ENCODE assay signal across 9 cellular contexts in genomic region chr17:74987909-74988711, GRCh38. TPM values are rescaled to one million over a fixed set of nuclear protein-coding genes. Genes with fewer than 3 reads are reported as not detected.
DNase-seq lines count a peak whose midpoint lies in the region; ATAC-seq and TF ChIP-seq lines count a peak whose summit lies in the region.
"Had no signal": no experiment of that assay in that cellular context is flagged by ENCODE, and none has a peak within 500 bp of the region (broad histone marks: within the 10 kb centered on the region; RNA-seq: fewer than 3 reads in every experiment).

No MANE protein-coding gene starts in this region.

- H3K4me3 Mint-ChIP-seq in activated B cell treated with CpG ODN at 0.5 μM for 24 hours (peak overlapping the region; percentile 71), mesothelial cell of epicardium (peak overlapping the region; percentile 85)

- H3K36me3 Mint-ChIP-seq in activated B cell treated with CpG ODN at 0.5 μM for 24 hours (ENCODE audit: low read depth): no peaks in the 10 kb centered on the region
- no peaks in the 10 kb centered on the region for H3K36me3 Mint-ChIP-seq in mesothelial cell of epicardium

- H3K4me1 Mint-ChIP-seq in activated B cell treated with CpG ODN at 0.5 μM for 24 hours (peaks cover 12% of the 10 kb centered on the region), mesothelial cell of epicardium (peaks cover 31% of the 10 kb centered on the region)

- H3K9me3 Mint-ChIP-seq in activated B cell treated with CpG ODN at 0.5 μM for 24 hours: no peaks in the 10 kb centered on the region
- H3K9me3 Mint-ChIP-seq in mesothelial cell of epicardium: no peaks in the 10 kb centered on the region

- in situ Hi-C loops in KBM-7 (cut with MboI; ENCODE audit: low pct_unique_long_range_greater_than_20kb, low sequenced_read_pairs): no loop called here

- CTCF ChIA-PET in activated B cell treated with CpG ODN at 0.5 μM for 24 hours (lab: Charles Lee): interaction anchor here (0.7 to 2.0 kb wide), 7 partner anchors 9 to 193 kb away, joined by 3 to 9 read pairs (median 3); partner anchors contain the start of genes HID1, MRPL58 and NT5C

- ATAC-seq in GM21528 (IDR thresholded peaks at IDR 0.05; ENCODE audit: low FRiP score, unreplicated experiment) (peak; percentile 39), activated B cell treated with CpG ODN at 0.5 μM for 24 hours (ENCODE audit: low read depth) (peak; percentile 46)

- intact Hi-C loops in activated B cell treated with CpG ODN at 0.5 μM for 24 hours (cut with micrococcal nuclease): loop anchor here (1.0 to 2.0 kb wide), 4 partner anchors 16 to 59 kb away; partner anchors contain the start of genes ATP5PD, HID1, KCTD2 and MRPL58

- no peaks in the 10 kb centered on the region for H3K27me3 ChIP-seq in suprapubic skin

- TF ChIP-seq POLR2A in erythroblast (IDR thresholded peaks at IDR 0.05; ENCODE audit: low read length): no peak
- peak in 1 of 2 donors; percentile 58 for TF ChIP-seq POLR2A in suprapubic skin (IDR thresholded peaks at IDR 0.05)

- peaks cover 4% of the 10 kb centered on the region for H3K27me3 Mint-ChIP-seq in activated B cell treated with CpG ODN at 0.5 μM for 24 hours
- H3K27me3 Mint-ChIP-seq in mesothelial cell of epicardium (ENCODE audit: low read depth): no peaks in the 10 kb centered on the region

- POLR2A ChIA-PET in activated B cell treated with CpG ODN at 0.5 μM for 24 hours (lab: Charles Lee): interaction anchor here (0.8 to 2.9 kb wide), 3 partner anchors 24 to 301 kb away, joined by 3 to 23 read pairs (median 3); partner anchors contain the start of genes MRPL58 and SLC25A19

- 2% methylated on average over 31 of the region's 76 CpGs for WGBS in suprapubic skin

- no peak for TF ChIP-seq CTCF in activated B cell treated with CpG ODN at 0.5 μM for 24 hours (IDR thresholded peaks at IDR 0.05)
- TF ChIP-seq CTCF in mesothelial cell of epicardium (IDR thresholded peaks at IDR 0.05; ENCODE audit: unreplicated experiment): no peak
- TF ChIP-seq CTCF in suprapubic skin (IDR thresholded peaks at IDR 0.05): peak in 1 of 2 donors; percentile 32

- H3K36me3 ChIP-seq in suprapubic skin: no peaks in the 10 kb centered on the region

- TF ChIP-seq EP300 in suprapubic skin (IDR thresholded peaks at IDR 0.05): no peak

- peaks cover 47% of the 10 kb centered on the region for H3K4me1 ChIP-seq in suprapubic skin

- H3K27ac ChIP-seq in suprapubic skin: peak overlapping the region; percentile 94

- H3K9me3 ChIP-seq in suprapubic skin: no peaks in the 10 kb centered on the region

- no peak overlapping the region for H3K27ac Mint-ChIP-seq in activated B cell treated with CpG ODN at 0.5 μM for 24 hours
- H3K27ac Mint-ChIP-seq in mesothelial cell of epicardium: peak overlapping the region; percentile 94

- DNase-seq in D341Med (ENCODE audit: low spot score): peak; percentile 89
- peak; percentile 68 for DNase-seq in KBM-7
- DNase-seq in activated B cell treated with CpG ODN at 0.5 μM for 24 hours: no peak
- peak; percentile 56 to 68 for DNase-seq in erythroblast (lab: John Stamatoyannopoulos, UW)
- peak; percentile 69 to 76 for DNase-seq in mesothelial cell of epicardium (ENCODE audit: low spot score in 2 of 2, unreplicated experiment in 2 of 2)
- peak; percentile 93 for DNase-seq in suprapubic skin (ENCODE audit: low spot score in 2 of 2)
- no peak for DNase-seq in GM19240 (ENCODE audit: insufficient read length, low spot score)

- peak overlapping the region; percentile 90 for H3K4me3 ChIP-seq in suprapubic skin

RNA-seq across cellular contexts. Expression of gene CDR2L, which starts 0.7 kb away (rescaled TPM):
- total RNA-seq in activated B cell treated with CpG ODN at 0.5 μM for 24 hours (not detected in 2 replicates), mesothelial cell of epicardium (22.6 to 23.1 TPM (median 22.8 TPM) in 3 replicates), suprapubic skin (1 to 10 TPM; 5.6 to 8.6 (median 6.9) TPM)

RNA-seq across cellular contexts. Expression of gene HID1, which starts 15.6 kb away (rescaled TPM):
- total RNA-seq in activated B cell treated with CpG ODN at 0.5 μM for 24 hours (1.5 and 2.1 TPM in 2 replicates), mesothelial cell of epicardium (50.7 to 56.3 TPM (median 54.2 TPM) in 3 replicates), suprapubic skin (10 to 100 TPM in 2 of 4 donors, 1 to 10 TPM in 2; 3.4 to 13.7 (median 9.5) TPM)

RNA-seq across cellular contexts. Expression of gene MRPL58, which starts 24.4 kb away (rescaled TPM):
- total RNA-seq in activated B cell treated with CpG ODN at 0.5 μM for 24 hours: 28.4 and 31.8 TPM in 2 replicates
- 18.3 to 22.6 TPM (median 20.7 TPM) in 3 replicates for total RNA-seq in mesothelial cell of epicardium
- 10 to 100 TPM; 20.2 to 68.2 (median 46.7) TPM for total RNA-seq in suprapubic skin

RNA-seq across cellular contexts. Expression of gene OTOP3, which starts 52.4 kb away (rescaled TPM):
- total RNA-seq in activated B cell treated with CpG ODN at 0.5 μM for 24 hours (not detected in 2 replicates), mesothelial cell of epicardium (not detected in 3 replicates), suprapubic skin (under 1 TPM in 2 of 4 donors, not detected in 2; 0.65 to 0.98 TPM)
- total RNA-seq: dermis microvascular lymphatic vessel endothelial cell had no signal

RNA-seq across cellular contexts. Expression of gene ATP5PD, which starts 58.7 kb away (rescaled TPM):
- total RNA-seq in activated B cell treated with CpG ODN at 0.5 μM for 24 hours: 158 and 181 TPM in 2 replicates
- total RNA-seq in mesothelial cell of epicardium: 153 to 161 TPM (median 153 TPM) in 3 replicates
- 100 to 1,000 TPM; 167 to 312 (median 272) TPM for total RNA-seq in suprapubic skin

Comparison
In these comparisons a context has a peak if more than half of its experiments do, and no peak if none do; other contexts are left out.
1. DNase-seq: peak in D341Med (single experiment), KBM-7 (single experiment), erythroblast (2 of 2), mesothelial cell of epicardium (2 of 2) and suprapubic skin (2 of 2); none in activated B cell treated with CpG ODN at 0.5 μM for 24 hours (single experiment) and GM19240 (single experiment).